ENCODE assay signal across 1 cellular context in the genomic region with DNA sequence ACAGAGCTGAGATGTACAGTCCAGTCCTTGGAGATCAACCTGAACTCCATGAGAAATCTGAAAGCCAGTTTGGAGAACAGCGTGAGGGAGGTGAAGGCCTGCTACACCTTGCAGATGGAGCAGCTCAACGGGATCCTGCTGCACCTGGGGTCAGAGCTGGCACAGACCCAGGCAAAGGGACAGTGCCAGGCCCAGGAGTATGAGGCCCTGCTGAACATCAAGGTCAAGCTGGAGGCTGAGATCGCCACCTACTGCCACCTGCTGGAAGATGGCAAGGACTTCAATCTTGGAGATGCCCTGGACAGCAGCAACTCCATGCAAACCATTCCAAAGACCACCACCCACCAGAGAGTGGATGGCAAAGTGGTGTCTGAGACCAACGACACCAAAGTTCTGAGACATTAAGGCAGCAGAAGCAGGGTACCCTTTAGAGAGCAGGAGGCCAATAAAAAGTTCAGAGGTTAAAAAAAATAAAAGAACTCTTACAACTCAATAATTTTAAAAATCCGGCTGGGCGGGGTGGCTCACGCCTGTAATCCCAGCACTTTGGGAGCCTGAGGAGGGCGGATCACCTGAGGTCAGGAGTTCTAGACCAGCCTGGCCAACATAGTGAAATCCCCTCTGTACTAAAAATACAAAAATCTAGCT.
TF ChIP-seq lines count a peak whose summit lies in the region.

No MANE protein-coding gene starts in this region.

TF ChIP-seq in HCT116, 20 proteins besides CTCF, POLR2A, EP300 and RAD21 (continued from another document):
- TF ChIP-seq, protein P1, sequence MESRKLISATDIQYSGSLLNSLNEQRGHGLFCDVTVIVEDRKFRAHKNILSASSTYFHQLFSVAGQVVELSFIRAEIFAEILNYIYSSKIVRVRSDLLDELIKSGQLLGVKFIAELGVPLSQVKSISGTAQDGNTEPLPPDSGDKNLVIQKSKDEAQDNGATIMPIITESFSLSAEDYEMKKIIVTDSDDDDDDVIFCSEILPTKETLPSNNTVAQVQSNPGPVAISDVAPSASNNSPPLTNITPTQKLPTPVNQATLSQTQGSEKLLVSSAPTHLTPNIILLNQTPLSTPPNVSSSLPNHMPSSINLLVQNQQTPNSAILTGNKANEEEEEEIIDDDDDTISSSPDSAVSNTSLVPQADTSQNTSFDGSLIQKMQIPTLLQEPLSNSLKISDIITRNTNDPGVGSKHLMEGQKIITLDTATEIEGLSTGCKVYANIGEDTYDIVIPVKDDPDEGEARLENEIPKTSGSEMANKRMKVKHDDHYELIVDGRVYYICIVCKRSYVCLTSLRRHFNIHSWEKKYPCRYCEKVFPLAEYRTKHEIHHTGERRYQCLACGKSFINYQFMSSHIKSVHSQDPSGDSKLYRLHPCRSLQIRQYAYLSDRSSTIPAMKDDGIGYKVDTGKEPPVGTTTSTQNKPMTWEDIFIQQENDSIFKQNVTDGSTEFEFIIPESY (IDR thresholded peaks at IDR 0.05; ENCODE audit: extremely low read depth, insufficient replicate concordance, low read length) = no peak
